In genomic region chr5:2906302-2907090, GRCh38 we compare ENCODE assay signal across 24 cellular contexts.
A peak's percentile ranks its signal among the peaks of the same experiment; 100 is the strongest.
DNase-seq lines count a peak whose midpoint lies in the region; ATAC-seq, FAIRE-seq and TF ChIP-seq lines count a peak whose summit lies in the region.
"Had no signal": no experiment of that assay in that cellular context is flagged by ENCODE, and none has a peak within 500 bp of the region (broad histone marks: within the 10 kb centered on the region; RNA-seq: fewer than 3 reads in every experiment).

No MANE protein-coding gene starts in this region.

- H3K18ac ChIP-seq in neuronal stem cell (ENCODE audit: low read length) = peak overlapping the region; percentile 46

- H3K9me3 Mint-ChIP-seq in endodermal cell (no peaks in the 10 kb centered on the region), type B pancreatic cell (no peaks in the 10 kb centered on the region)
- H3K9me3 Mint-ChIP-seq in activated CD4-positive, alpha-beta memory T cell treated with anti-CD3 and anti-CD28 coated beads for 36 hours = no peaks in the 10 kb centered on the region

- no peaks in the 10 kb centered on the region for H3K27me3 Mint-ChIP-seq in endodermal cell (ENCODE audit: insufficient read depth)
- peaks cover 3% of the 10 kb centered on the region for H3K27me3 Mint-ChIP-seq in type B pancreatic cell
- H3K27me3 Mint-ChIP-seq in activated CD4-positive, alpha-beta memory T cell treated with anti-CD3 and anti-CD28 coated beads for 36 hours = no peaks in the 10 kb centered on the region

- H3K36me3 ChIP-seq in endodermal cell (ENCODE audit: control insufficient read depth, insufficient read depth, low read length) (no peaks in the 10 kb centered on the region), neuronal stem cell (replicated peaks in 1 of 2; ENCODE audit: control insufficient read depth in 2 of 2, insufficient read depth in 2 of 2, low read length in 2 of 2) (no peaks in the 10 kb centered on the region), HepG2 (replicated peaks in 1 of 2; ENCODE audit: control insufficient read depth in 1 of 2, insufficient read depth in 2 of 2, low read length in 2 of 2) (no peaks in the 10 kb centered on the region)
- H3K36me3 ChIP-seq: MG63, Peyer's patch had no signal

- no peaks in the 10 kb centered on the region for H4K20me1 ChIP-seq in HepG2 (ENCODE audit: insufficient read depth, low read length)

- H3K27ac ChIP-seq in endodermal cell (ENCODE audit: low read depth, low read length) (no peak overlapping the region), neuronal stem cell (replicated peaks; ENCODE audit: low read length) (no peak overlapping the region), HepG2 (ENCODE audit: extremely low read length, insufficient read depth, low read length) (no peak overlapping the region)
- H3K27ac ChIP-seq: Peyer's patch had no signal

- no peaks in the 10 kb centered on the region for H3K79me2 ChIP-seq in HepG2 (ENCODE audit: insufficient read depth, low read length)

- WGBS in endodermal cell (ENCODE audit: insufficient coverage in 1 of 2, insufficient read length in 1 of 2), 2 experiments = 90 to 96% methylated on average over 4 to 8 of the region's 8 CpGs
- no CpG with 5 or more reads among the region's 8 CpGs for WGBS in neuronal stem cell (ENCODE audit: extremely low coverage in 2 of 2, insufficient read length in 2 of 2, insufficient replicate concordance in 1 of 2), 2 donors
- WGBS in HepG2 (ENCODE audit: low lambda C conversion rate) = 18% methylated on average over 7 of the region's 8 CpGs

- TF ChIP-seq RAD21 in HepG2 (CRISPR knock-in tag; IDR thresholded peaks at IDR 0.05) = no peak

- no TSS peak for BruUV-seq in HepG2 (replicated peaks; lab: Mats Ljungman, UMichigan)

- TF ChIP-seq POLR2A in HepG2 (IDR thresholded peaks at IDR 0.05; ENCODE audit: insufficient read depth in 1 of 2, low read depth in 2 of 2, low read length in 2 of 2) = no peak

- H3K23ac ChIP-seq in neuronal stem cell (ENCODE audit: low read depth, low read length, poor library complexity) = peak overlapping the region; percentile 82

- no peak for FAIRE-seq in HepG2 (lab: Jason Lieb, UNC)
- FAIRE-seq: GM12891, HTR-8/SVneo had no signal

- intact Hi-C loops in activated CD4-positive, alpha-beta memory T cell treated with anti-CD3 and anti-CD28 coated beads for 36 hours (cut with micrococcal nuclease) = no loop called here
- intact Hi-C loops in HepG2 (cut with micrococcal nuclease; ENCODE audit: unreplicated experiment) = no loop called here

- H3K4me3 Mint-ChIP-seq in endodermal cell (no peak overlapping the region), type B pancreatic cell (no peak overlapping the region)
- no peak overlapping the region for H3K4me3 Mint-ChIP-seq in activated CD4-positive, alpha-beta memory T cell treated with anti-CD3 and anti-CD28 coated beads for 36 hours

- POLR2A ChIA-PET in activated CD4-positive, alpha-beta memory T cell treated with anti-CD3 and anti-CD28 coated beads for 36 hours (lab: Charles Lee) = no interaction called here
- POLR2A ChIA-PET in HepG2 (lab: Yijun Ruan, JAX) = no interaction called here

- H3K9me3 ChIP-seq in endodermal cell (ENCODE audit: control insufficient read depth, low read length) = no peaks in the 10 kb centered on the region
- H3K9me3 ChIP-seq in neuronal stem cell (replicated peaks in 1 of 2; ENCODE audit: control insufficient read depth in 2 of 2, insufficient read depth in 1 of 2, low read depth in 1 of 2, low read length in 2 of 2) = no peaks in the 10 kb centered on the region
- no peaks in the 10 kb centered on the region for H3K9me3 ChIP-seq in HepG2 (ENCODE audit: low read length)
- H3K9me3 ChIP-seq: MG63, Peyer's patch had no signal

- no peak overlapping the region for H3K9ac ChIP-seq in endodermal cell (ENCODE audit: extremely low read depth, low read length, poor library complexity, severe bottlenecking)
- H3K9ac ChIP-seq in neuronal stem cell (ENCODE audit: low read depth, low read length, poor library complexity) = no peak overlapping the region
- H3K9ac ChIP-seq in HepG2 (ENCODE audit: insufficient read depth, low read depth, low read length) = no peak overlapping the region

- H2BK5ac ChIP-seq in neuronal stem cell (ENCODE audit: low read length) = no peak overlapping the region

- in situ Hi-C loops in HepG2 (cut with HindIII; ENCODE audit: extremely low pct_ligation_motif_present, low pct_unique_long_range_greater_than_20kb) = no loop called here

- TF ChIP-seq CTCF in endodermal cell (conservative IDR thresholded peaks at IDR 0.05) = no peak
- no peak for TF ChIP-seq CTCF in type B pancreatic cell (conservative IDR thresholded peaks at IDR 0.05)
- TF ChIP-seq CTCF in HepG2 (CRISPR knock-in tag; IDR thresholded peaks at IDR 0.05) = no peak

- H3K4me2 ChIP-seq in neuronal stem cell (ENCODE audit: insufficient read depth, low read length, poor library complexity, severe bottlenecking) (no peak overlapping the region), HepG2 (ENCODE audit: low read depth, low read length) (no peak overlapping the region)

- DNase-seq in NCI-H748 (lab: John Stamatoyannopoulos, UW; ENCODE audit: unreplicated experiment) (peak; percentile 51), NCI-H748 treated with DMSO at 0.1 percent for 48 hours (lab: John Stamatoyannopoulos, UW) (no peak), endodermal cell (peak; percentile 26), neuronal stem cell (ENCODE audit: low spot score) (no peak), type B pancreatic cell (ENCODE audit: extremely low spot score, unreplicated experiment) (peak; percentile 57), HepG2 (ENCODE audit: low spot score) (no peak)
- no peak for DNase-seq in activated CD4-positive, alpha-beta memory T cell treated with anti-CD3 and anti-CD28 coated beads for 36 hours
- DNase-seq: 8988T, ACHN, Calu3, DMS79 treated with DMSO at 0.1 percent for 48 hours, GF-D8, KG1, MG63, NCI-H1105 treated with DMSO at 0.1 percent for 48 hours, NCI-H146, NCI-H1930, NCI-H2107, NCI-H446 treated with DMSO at 0.1 percent for 48 hours, Peyer's patch, SHP77 treated with DMSO at 0.1 percent for 48 hours had no signal

- H2BK120ac ChIP-seq in neuronal stem cell (ENCODE audit: low read depth, low read length) = peak overlapping the region; percentile 77

- TF ChIP-seq EP300 in HepG2 (IDR thresholded peaks at IDR 0.05; ENCODE audit: low read depth in 2 of 2, low read length in 2 of 2) (no peak), HepG2 (CRISPR knock-in tag; IDR thresholded peaks at IDR 0.05; ENCODE audit: borderline replicate concordance) (no peak)

- H2BK12ac ChIP-seq in neuronal stem cell (ENCODE audit: low read length) = no peak overlapping the region

- H3K14ac ChIP-seq in neuronal stem cell (ENCODE audit: low read length) = no peak overlapping the region

- H3K27me3 ChIP-seq in endodermal cell (ENCODE audit: control insufficient read depth, insufficient read depth, low read length, poor library complexity, severe bottlenecking) (no peaks in the 10 kb centered on the region), neuronal stem cell (ENCODE audit: control insufficient read depth in 3 of 3, insufficient read depth in 3 of 3, low read depth in 1 of 3, low read length in 3 of 3) (no peaks in the 10 kb centered on the region), HepG2 (ENCODE audit: control insufficient read depth in 1 of 2, insufficient read depth in 2 of 2, low read length in 2 of 2) (no peaks in the 10 kb centered on the region)
- H3K27me3 ChIP-seq: Peyer's patch had no signal

- no peak overlapping the region for H4K91ac ChIP-seq in neuronal stem cell (ENCODE audit: low read depth, low read length, poor library complexity)

- no peak for ATAC-seq in HG03565 (IDR thresholded peaks at IDR 0.05; ENCODE audit: unreplicated experiment)
- no peak for ATAC-seq in HepG2

- CTCF ChIA-PET in activated CD4-positive, alpha-beta memory T cell treated with anti-CD3 and anti-CD28 coated beads for 36 hours (lab: Charles Lee) = no interaction called here
- CTCF ChIA-PET in HepG2 (lab: Yijun Ruan, JAX; ENCODE audit: low intra/inter-chr PET ratio, low total read pairs) = no interaction called here

- H2AK5ac ChIP-seq in neuronal stem cell (ENCODE audit: low read depth, low read length) = peak overlapping the region; percentile 32

- no peak overlapping the region for H4K8ac ChIP-seq in neuronal stem cell (ENCODE audit: low read depth, low read length)

- H2BK15ac ChIP-seq in neuronal stem cell (ENCODE audit: low read length) = no peak overlapping the region

- no peak overlapping the region for H2AFZ ChIP-seq in neuronal stem cell (ENCODE audit: low read length)
- no peak overlapping the region for H2AFZ ChIP-seq in HepG2 (ENCODE audit: low read length)

- H3K36me3 Mint-ChIP-seq in endodermal cell (ENCODE audit: low read depth) = no peaks in the 10 kb centered on the region
- H3K36me3 Mint-ChIP-seq in type B pancreatic cell = no peaks in the 10 kb centered on the region
- no peaks in the 10 kb centered on the region for H3K36me3 Mint-ChIP-seq in activated CD4-positive, alpha-beta memory T cell treated with anti-CD3 and anti-CD28 coated beads for 36 hours

- H3K4me1 ChIP-seq in endodermal cell (ENCODE audit: control insufficient read depth, insufficient read depth, low read length) = no peaks in the 10 kb centered on the region
- peaks cover 3 to 5% of the 10 kb centered on the region in 2 donors for H3K4me1 ChIP-seq in neuronal stem cell (ENCODE audit: control insufficient read depth in 2 of 2, insufficient read depth in 1 of 2, low read depth in 1 of 2, low read length in 2 of 2)
- H3K4me1 ChIP-seq in HepG2 (ENCODE audit: insufficient read depth, low read length) = no peaks in the 10 kb centered on the region
- H3K4me1 ChIP-seq: Peyer's patch had no signal

- no peak overlapping the region for H3K4ac ChIP-seq in neuronal stem cell (ENCODE audit: low read length)

- H3K4me1 Mint-ChIP-seq in endodermal cell (no peaks in the 10 kb centered on the region), type B pancreatic cell (ENCODE audit: unreplicated experiment) (peaks cover 4% of the 10 kb centered on the region)
- H3K4me1 Mint-ChIP-seq in activated CD4-positive, alpha-beta memory T cell treated with anti-CD3 and anti-CD28 coated beads for 36 hours (ENCODE audit: low read depth) = no peaks in the 10 kb centered on the region

- H3K4me3 ChIP-seq in endodermal cell (ENCODE audit: low read length) = no peak overlapping the region
- no peak overlapping the region for H3K4me3 ChIP-seq in neuronal stem cell (ENCODE audit: low read length in 2 of 2)
- no peak overlapping the region for H3K4me3 ChIP-seq in HepG2 (replicated peaks in 1 of 3; ENCODE audit: insufficient read depth in 1 of 3, low read depth in 2 of 3, low read length in 3 of 3)
- H3K4me3 ChIP-seq: MG63, Peyer's patch had no signal

- H3K27ac Mint-ChIP-seq in endodermal cell (no peak overlapping the region), type B pancreatic cell (no peak overlapping the region)
- H3K27ac Mint-ChIP-seq in activated CD4-positive, alpha-beta memory T cell treated with anti-CD3 and anti-CD28 coated beads for 36 hours = no peak overlapping the region

- H3K79me1 ChIP-seq in neuronal stem cell (ENCODE audit: low read depth, low read length) = peaks cover 1% of the 10 kb centered on the region

TF ChIP-seq in HepG2, 621 proteins besides CTCF, POLR2A, EP300 and RAD21 (continues in another document):
- TF ChIP-seq EZH2 (conservative IDR thresholded peaks at IDR 0.05; ENCODE audit: low read depth, low read length) = no peak
- no peak for TF ChIP-seq SP5 (CRISPR knock-in tag; IDR thresholded peaks at IDR 0.05; ENCODE audit: borderline replicate concordance, low read depth)
- TF ChIP-seq HHEX (CRISPR knock-in tag; IDR thresholded peaks at IDR 0.05) = no peak
- no peak for TF ChIP-seq HNRNPL (IDR thresholded peaks at IDR 0.05; ENCODE audit: low read depth, low read length)

Comparison
In these comparisons a context has a peak if more than half of its experiments do, and no peak if none do; other contexts are left out.
1. DNase-seq: peak in NCI-H748 (single experiment), endodermal cell (single experiment) and type B pancreatic cell (single experiment); none in NCI-H748 treated with DMSO at 0.1 percent for 48 hours (single experiment), neuronal stem cell (single experiment), activated CD4-positive, alpha-beta memory T cell treated with anti-CD3 and anti-CD28 coated beads for 36 hours (single experiment) and HepG2 (single experiment).